ENCODE assay signal across 13 cellular contexts in the genomic region with DNA sequence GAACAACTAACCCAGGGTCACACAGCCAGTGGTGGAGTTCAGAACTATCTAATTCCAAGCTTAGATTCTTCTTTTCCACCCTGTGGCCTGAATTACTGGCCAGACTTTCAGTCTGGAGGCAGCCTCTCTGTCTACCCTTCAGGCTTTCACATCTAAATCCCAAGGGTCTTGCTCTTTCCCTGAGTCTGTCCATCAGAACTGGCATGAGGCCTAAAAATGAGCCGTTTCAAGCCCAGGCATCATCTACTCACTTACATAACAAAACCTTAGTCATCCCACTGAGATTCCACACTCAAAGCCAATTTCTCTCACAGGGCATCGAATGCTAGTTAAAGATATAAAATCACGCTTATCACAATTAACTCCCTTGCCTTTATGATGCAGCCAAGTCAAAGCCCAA. TPM values are rescaled to one million over a fixed set of nuclear protein-coding genes. Genes with fewer than 3 reads are reported as not detected.
A peak's percentile ranks its signal among the peaks of the same experiment; 100 is the strongest.
DNase-seq lines count a peak whose midpoint lies in the region; ATAC-seq, FAIRE-seq and TF ChIP-seq lines count a peak whose summit lies in the region.
"Had no signal": no experiment of that assay in that cellular context is flagged by ENCODE, and none has a peak within 500 bp of the region (broad histone marks: within the 10 kb centered on the region; RNA-seq: fewer than 3 reads in every experiment).

No MANE protein-coding gene starts in this region.

- no peak for ATAC-seq in natural killer cell treated with Interleukin-12 subunit alpha and Interleukin-12 subunit beta and Interleukin-15 and Interleukin-18, amount 100 ng/mL, for 72 hours
- ATAC-seq in HG02840 (IDR thresholded peaks at IDR 0.05; ENCODE audit: low FRiP score, unreplicated experiment) (no peak), GM21526 (IDR thresholded peaks at IDR 0.05; ENCODE audit: low FRiP score, unreplicated experiment) (no peak)
- ATAC-seq: activated CD4-positive, CD25-positive, alpha-beta regulatory T cell treated with anti-CD3 and anti-CD28 coated beads, Interleukin-2, amount 50 U/mL, for 24 hours had no signal

- peak overlapping the region; percentile 100 for H3K4me3 Mint-ChIP-seq in natural killer cell treated with Interleukin-12 subunit alpha and Interleukin-12 subunit beta and Interleukin-15 and Interleukin-18, amount 100 ng/mL, for 72 hours

- FAIRE-seq in HTR-8/SVneo (lab: Jason Lieb, UNC) = peak; percentile 75

- DNase-seq in AG08396 (ENCODE audit: low spot score) (peak; percentile 39), HTR-8/SVneo (ENCODE audit: insufficient read length, low spot score) (no peak), cardiac fibroblast (ENCODE audit: low read depth in 2 of 2) (peak; percentile 92 to 96), HEK293T (ENCODE audit: extremely low spot score) (no peak), GM20000 (ENCODE audit: low spot score) (no peak)
- no peak for DNase-seq in natural killer cell treated with Interleukin-12 subunit alpha and Interleukin-12 subunit beta and Interleukin-15 and Interleukin-18, amount 100 ng/mL, for 72 hours (ENCODE audit: low spot score)
- DNase-seq: NCI-H526 had no signal

- no peaks in the 10 kb centered on the region for H3K27me3 Mint-ChIP-seq in natural killer cell treated with Interleukin-12 subunit alpha and Interleukin-12 subunit beta and Interleukin-15 and Interleukin-18, amount 100 ng/mL, for 72 hours

- peaks cover 66 to 71% of the 10 kb centered on the region in 2 donors for H3K4me1 Mint-ChIP-seq in natural killer cell treated with Interleukin-12 subunit alpha and Interleukin-12 subunit beta and Interleukin-15 and Interleukin-18, amount 100 ng/mL, for 72 hours (ENCODE audit: low read depth in 2 of 2)

- H3K36me3 Mint-ChIP-seq in natural killer cell treated with Interleukin-12 subunit alpha and Interleukin-12 subunit beta and Interleukin-15 and Interleukin-18, amount 100 ng/mL, for 72 hours = peaks cover 17% of the 10 kb centered on the region

- TF ChIP-seq CTCF in cardiac fibroblast (IDR thresholded peaks at IDR 0.05; ENCODE audit: low read depth, low read length) = no peak
- TF ChIP-seq CTCF in GM20000 (IDR thresholded peaks at IDR 0.05; ENCODE audit: extremely low read depth, missing control alignments) = no peak

- peak overlapping the region; percentile 78 to 92 for H3K27ac Mint-ChIP-seq in natural killer cell treated with Interleukin-12 subunit alpha and Interleukin-12 subunit beta and Interleukin-15 and Interleukin-18, amount 100 ng/mL, for 72 hours
- H3K27ac Mint-ChIP-seq: activated T-helper 2 cell treated with anti-CD3 and anti-CD28 coated beads, Interferon-gamma antibody, Interleukin-2, Interleukin-4, amounts not matched to agents 10 μg/mL and 5 μg/mL and 100 μg/mL, durations not matched to agents 14 hours and 24 hours and 36 hours; B cell had no signal

- H3K9me3 Mint-ChIP-seq in natural killer cell treated with Interleukin-12 subunit alpha and Interleukin-12 subunit beta and Interleukin-15 and Interleukin-18, amount 100 ng/mL, for 72 hours = no peaks in the 10 kb centered on the region

- CTCF ChIA-PET in HEK293T (lab: Yijun Ruan, JAX) = interaction anchor here (0.6 kb wide), 1 partner anchor 26 kb away, joined by 3 read pairs; no protein-coding TSS in a partner anchor

- H3K4me3 ChIP-seq in cardiac fibroblast (replicated peaks in 1 of 2; ENCODE audit: low read depth in 2 of 2, low read length in 2 of 2) = no peak overlapping the region
- H3K4me3 ChIP-seq: SJSA1 had no signal

- POLR2A ChIA-PET in HEK293T (lab: Yijun Ruan, JAX) = no interaction called here

TF ChIP-seq in HEK293T, 16 proteins besides CTCF, POLR2A, EP300 and RAD21:
- TF ChIP-seq HDGF (IDR thresholded peaks at IDR 0.05; ENCODE audit: borderline replicate concordance) = no peak
- no peak for TF ChIP-seq ELF4 (IDR thresholded peaks at IDR 0.05)
- TF ChIP-seq PKNOX1 (IDR thresholded peaks at IDR 0.05) = no peak
- no peak for TF ChIP-seq ZNF384 (IDR thresholded peaks at IDR 0.05)
- no peak for TF ChIP-seq FOXK2 (IDR thresholded peaks at IDR 0.05)
- no peak for TF ChIP-seq SP1 (IDR thresholded peaks at IDR 0.05)
- TF ChIP-seq FOXA1 (IDR thresholded peaks at IDR 0.05) = no peak
- TF ChIP-seq L3MBTL2 (conservative IDR thresholded peaks at IDR 0.05) = no peak
- no peak for TF ChIP-seq TARDBP (IDR thresholded peaks at IDR 0.05)
- TF ChIP-seq FOXM1 (IDR thresholded peaks at IDR 0.05; ENCODE audit: borderline replicate concordance) = no peak
- no peak for TF ChIP-seq BHLHE40 (IDR thresholded peaks at IDR 0.05; ENCODE audit: borderline replicate concordance)
- TF ChIP-seq ARNT (IDR thresholded peaks at IDR 0.05) = no peak
- no peak for TF ChIP-seq CTBP1 (IDR thresholded peaks at IDR 0.05; ENCODE audit: borderline replicate concordance)
- no peak for TF ChIP-seq LEF1 (IDR thresholded peaks at IDR 0.05; ENCODE audit: borderline replicate concordance)
- TF ChIP-seq SUZ12 (IDR thresholded peaks at IDR 0.05) = no peak
- no peak for TF ChIP-seq NFRKB (IDR thresholded peaks at IDR 0.05)

RNA-seq across cellular contexts. Expression of gene PTGDR, which starts 1.3 kb away (rescaled TPM):
- 1 to 10 TPM; 3.8 to 4.5 TPM for total RNA-seq in natural killer cell treated with Interleukin-12 subunit alpha and Interleukin-12 subunit beta and Interleukin-15 and Interleukin-18, amount 100 ng/mL, for 72 hours
- total RNA-seq: B cell, SJSA1 had no signal

RNA-seq across cellular contexts. Expression of gene PTGER2, which starts 47.9 kb away (rescaled TPM):
- 10 to 100 TPM; 94.5 to 96.0 TPM for total RNA-seq in natural killer cell treated with Interleukin-12 subunit alpha and Interleukin-12 subunit beta and Interleukin-15 and Interleukin-18, amount 100 ng/mL, for 72 hours

Comparison
In these comparisons a context has a peak if more than half of its experiments do, and no peak if none do; other contexts are left out.
1. DNase-seq: peak in AG08396 (single experiment) and cardiac fibroblast (2 of 2); none in HTR-8/SVneo (single experiment), natural killer cell treated with Interleukin-12 subunit alpha and Interleukin-12 subunit beta and Interleukin-15 and Interleukin-18, amount 100 ng/mL, for 72 hours (single experiment), HEK293T (single experiment) and GM20000 (single experiment).